Comparison of ENCODE assay signal across 1 cellular context in genomic region chr1:175218786-175219447, GRCh38.
TF ChIP-seq lines count a peak whose summit lies in the region.

No MANE protein-coding gene starts in this region.

TF ChIP-seq in GM23338, 12 proteins besides CTCF, POLR2A, EP300 and RAD21 (continued from another document):
- no peak for TF ChIP-seq CREB1 (CRISPR knock-in tag; IDR thresholded peaks at IDR 0.05; ENCODE audit: low read depth)
